ENCODE assay signal across 12 cellular contexts in the genomic region with DNA sequence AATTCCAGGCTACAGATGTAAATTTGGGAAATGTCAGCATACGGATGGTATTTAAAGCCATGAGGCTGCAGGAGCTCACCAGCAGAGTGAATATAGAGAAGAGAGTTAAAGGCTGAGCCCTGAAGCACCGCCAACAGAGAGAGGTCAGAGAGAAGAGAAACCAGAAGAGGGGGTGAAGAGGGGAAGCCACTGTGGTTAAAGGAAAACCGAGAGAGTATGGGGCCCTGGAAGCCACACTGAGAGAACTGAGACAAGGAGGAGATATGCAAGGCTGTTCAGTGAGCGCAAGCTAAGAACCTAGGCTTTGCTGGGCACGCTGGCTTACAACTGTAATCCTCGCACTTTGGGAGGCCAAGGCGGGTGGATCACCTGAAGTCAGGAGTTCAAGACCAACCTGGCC.
DNase-seq lines count a peak whose midpoint lies in the region; ATAC-seq lines count a peak whose summit lies in the region.
"Had no signal": no experiment of that assay in that cellular context is flagged by ENCODE, and none has a peak within 500 bp of the region (broad histone marks: within the 10 kb centered on the region; RNA-seq: fewer than 3 reads in every experiment).

No MANE protein-coding gene starts in this region.

- ATAC-seq in GM18502 (IDR thresholded peaks at IDR 0.05; ENCODE audit: poor library complexity, unreplicated experiment) (peak; percentile 64), HG03095 (IDR thresholded peaks at IDR 0.05; ENCODE audit: unreplicated experiment) (peak; percentile 72), GM21576 (IDR thresholded peaks at IDR 0.05; ENCODE audit: unreplicated experiment) (no peak)

- DNase-seq in SKM-1 treated with dmso at 0.1 percent for 144 hours (lab: John Stamatoyannopoulos, UW; ENCODE audit: unreplicated experiment): peak; percentile 70
- peak; percentile 29 for DNase-seq in pons (ENCODE audit: low spot score)
- DNase-seq in DMS153 treated with DMSO at 0.1 percent for 48 hours (lab: John Stamatoyannopoulos, UW; ENCODE audit: unreplicated experiment): no peak
- no peak for DNase-seq in DMS53 (lab: John Stamatoyannopoulos, UW)
- DNase-seq: activated CD4-positive, alpha-beta T cell treated with anti-CD3 and anti-CD28 coated beads, Interleukin-2, amount 50 U/mL, for 48 hours; CD8-positive, alpha-beta memory T cell; esophagus squamous epithelium; IMR-90; NCI-H2081 treated with DMSO at 0.1 percent for 48 hours had no signal

Comparison
In these comparisons a context has a peak if more than half of its experiments do, and no peak if none do; other contexts are left out.
1. DNase-seq: peak in SKM-1 treated with dmso at 0.1 percent for 144 hours (single experiment) and pons (single experiment); none in DMS153 treated with DMSO at 0.1 percent for 48 hours (single experiment) and DMS53 (single experiment).